Comparison of ENCODE assay signal across 8 cellular contexts in the genomic region with DNA sequence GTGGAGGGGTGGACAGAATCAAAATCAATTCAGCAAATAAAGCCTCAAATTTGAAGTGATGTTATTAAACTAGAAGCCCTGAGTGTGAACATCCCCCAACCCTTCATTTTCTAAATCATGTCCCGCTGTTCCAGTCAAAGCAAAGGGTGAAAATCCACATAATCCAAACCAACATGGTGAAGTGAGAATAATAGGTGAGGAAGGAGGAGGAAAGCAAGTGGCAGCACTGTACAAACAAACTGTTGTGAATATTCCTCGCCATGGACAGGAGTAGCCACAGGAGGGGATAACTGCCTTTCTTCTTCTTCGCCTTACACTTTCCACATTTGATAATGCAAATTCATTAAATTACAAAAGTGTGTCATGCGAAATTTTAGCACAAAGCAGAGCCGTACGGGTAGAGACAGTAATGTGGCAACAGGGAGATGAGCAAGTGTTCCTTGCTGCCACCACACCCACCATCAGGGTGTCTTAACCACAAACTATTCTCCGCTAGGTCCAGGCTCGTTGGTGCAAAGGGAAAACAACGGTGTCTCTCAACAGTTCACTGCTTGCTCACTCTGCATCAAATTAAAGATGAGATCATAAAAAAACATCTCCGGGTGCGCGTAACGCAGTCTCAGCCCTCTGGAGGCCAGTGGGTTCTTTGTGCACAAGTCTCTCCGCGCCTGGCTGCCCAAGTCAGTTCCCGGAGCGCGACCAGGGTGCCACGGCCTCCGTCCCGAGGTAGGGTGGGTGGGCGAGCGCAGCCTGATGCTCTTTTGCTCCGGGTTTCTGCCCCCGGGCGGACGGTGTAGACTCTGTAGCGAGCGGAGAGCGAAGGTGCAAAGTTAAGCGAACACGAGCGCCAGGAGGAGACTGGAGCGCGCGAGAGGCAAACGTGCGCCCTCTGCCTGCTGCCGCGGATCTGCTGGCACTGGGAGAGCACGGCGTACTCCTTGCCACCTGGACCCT. TPM values are rescaled to one million over a fixed set of nuclear protein-coding genes. Genes with fewer than 3 reads are reported as not detected.
DNase-seq lines count a peak whose midpoint lies in the region; ATAC-seq and TF ChIP-seq lines count a peak whose summit lies in the region.

No MANE protein-coding gene starts in this region.

- ATAC-seq in HG02798 (IDR thresholded peaks at IDR 0.05; ENCODE audit: poor library complexity, unreplicated experiment) (peak; percentile 78), heart right ventricle (peak; percentile 92 to 98 (median 95))
- ATAC-seq in activated naive CD8-positive, alpha-beta T cell treated with anti-CD3 and anti-CD28 coated beads, Interleukin-2, amount 50 U/mL, for 24 hours = peak; percentile 59

- no peaks in the 10 kb centered on the region for H3K36me3 Mint-ChIP-seq in activated naive CD8-positive, alpha-beta T cell treated with anti-CD3 and anti-CD28 coated beads, Interleukin-2, amount 50 U/mL, for 24 hours (ENCODE audit: low read depth)

- TF ChIP-seq CTCF in heart right ventricle (IDR thresholded peaks at IDR 0.05) = peak; percentile 32 to 83 (median 61)
- no peak for TF ChIP-seq CTCF in parathyroid adenoma (IDR thresholded peaks at IDR 0.05)

- no peak overlapping the region for H3K9ac ChIP-seq in parathyroid adenoma

- peak overlapping the region; percentile 45 for H3K4me3 Mint-ChIP-seq in activated naive CD8-positive, alpha-beta T cell treated with anti-CD3 and anti-CD28 coated beads, Interleukin-2, amount 50 U/mL, for 24 hours

- H3K4me3 ChIP-seq in heart right ventricle = peak overlapping the region in 9 of 10 donors; percentile 42 to 63 (median 53)
- H3K4me3 ChIP-seq in parathyroid adenoma (ENCODE audit: low read depth, low read length) = peak overlapping the region; percentile 35

- no peaks in the 10 kb centered on the region for H3K4me1 Mint-ChIP-seq in activated naive CD8-positive, alpha-beta T cell treated with anti-CD3 and anti-CD28 coated beads, Interleukin-2, amount 50 U/mL, for 24 hours

- peak overlapping the region; percentile 62 for H3K4me2 ChIP-seq in parathyroid adenoma (ENCODE audit: low read length)

- no peaks in the 10 kb centered on the region for H3K9me3 ChIP-seq in heart right ventricle
- peaks cover 2% of the 10 kb centered on the region for H3K9me3 ChIP-seq in parathyroid adenoma (ENCODE audit: control insufficient read depth, low read length)

- H3K79me2 ChIP-seq in parathyroid adenoma = no peaks in the 10 kb centered on the region

- no peaks in the 10 kb centered on the region for H3K9me3 Mint-ChIP-seq in activated naive CD8-positive, alpha-beta T cell treated with anti-CD3 and anti-CD28 coated beads, Interleukin-2, amount 50 U/mL, for 24 hours

- DNase-seq in activated T-cell treated with anti-CD3 and anti-CD28 coated beads for 24 hours (ENCODE audit: low read depth) (peak; percentile 17), NCI-H345 treated with DMSO at 0.1 percent for 48 hours (lab: John Stamatoyannopoulos, UW; ENCODE audit: unreplicated experiment) (peak; percentile 6), heart right ventricle (peak; percentile 68 to 72)
- DNase-seq in activated T-cell treated with anti-CD3 and anti-CD28 coated beads, Interleukin-2, amount 50 U/mL, for 1 hour = no peak
- peak; percentile 30 for DNase-seq in activated naive CD8-positive, alpha-beta T cell treated with anti-CD3 and anti-CD28 coated beads, Interleukin-2, amount 50 U/mL, for 24 hours
- DNase-seq in effector CD8-positive, alpha-beta T cell (lab: John Stamatoyannopoulos, UW) = no peak

- intact Hi-C loops in heart right ventricle (cut with DNase I) = loop anchor here in 3 of 10 donors (10.0 kb wide), 1 partner anchor 909 kb away; no protein-coding TSS in a partner anchor

- H3K36me3 ChIP-seq in heart right ventricle (no peaks in the 10 kb centered on the region), parathyroid adenoma (ENCODE audit: control insufficient read depth, insufficient read depth, low read length) (no peaks in the 10 kb centered on the region)

- no peak overlapping the region for H3K27ac Mint-ChIP-seq in activated naive CD8-positive, alpha-beta T cell treated with anti-CD3 and anti-CD28 coated beads, Interleukin-2, amount 50 U/mL, for 24 hours

- peak overlapping the region; percentile 69 for H2AFZ ChIP-seq in parathyroid adenoma

- H3K27ac ChIP-seq in heart right ventricle = peak overlapping the region; percentile 16 to 76 (median 60)
- no peak overlapping the region for H3K27ac ChIP-seq in parathyroid adenoma

- H3K27me3 ChIP-seq in heart right ventricle (peaks cover 0 to 21% (median 16%) of the 10 kb centered on the region in 7 donors), parathyroid adenoma (ENCODE audit: control insufficient read depth, insufficient read depth, low read length) (no peaks in the 10 kb centered on the region)

- peaks cover 23% of the 10 kb centered on the region for H3K27me3 Mint-ChIP-seq in activated naive CD8-positive, alpha-beta T cell treated with anti-CD3 and anti-CD28 coated beads, Interleukin-2, amount 50 U/mL, for 24 hours

- peaks cover 0 to 5% (median 0%) of the 10 kb centered on the region in 9 donors for H3K4me1 ChIP-seq in heart right ventricle
- H3K4me1 ChIP-seq in parathyroid adenoma = no peaks in the 10 kb centered on the region

- WGBS in heart right ventricle, 2 donors = 4% methylated on average over 42 of the region's 42 CpGs

RNA-seq across cellular contexts. Expression of gene EPHA3, which starts 6.7 kb away (rescaled TPM):
- 1 to 10 TPM; 2.9 to 7.5 (median 5.1) TPM for total RNA-seq in heart right ventricle
- 1 to 10 TPM; 1.3 to 2.1 TPM for polyA plus RNA-seq in heart right ventricle

Comparison
In these comparisons a context has a peak if more than half of its experiments do, and no peak if none do; other contexts are left out.
1. DNase-seq: peak in activated T-cell treated with anti-CD3 and anti-CD28 coated beads for 24 hours (single experiment), NCI-H345 treated with DMSO at 0.1 percent for 48 hours (single experiment), activated naive CD8-positive, alpha-beta T cell treated with anti-CD3 and anti-CD28 coated beads, Interleukin-2, amount 50 U/mL, for 24 hours (single experiment) and heart right ventricle (2 of 2); none in activated T-cell treated with anti-CD3 and anti-CD28 coated beads, Interleukin-2, amount 50 U/mL, for 1 hour (single experiment) and effector CD8-positive, alpha-beta T cell (single experiment).
2. Peak in every context shown above with its lines, with median percentiles within 50 percentile points of each other: ATAC-seq.